In genomic region chr18:34875150-34875549, GRCh38 we compare ENCODE assay signal across 23 cellular contexts.
"Had no signal": no experiment of that assay in that cellular context is flagged by ENCODE, and none has a peak within 500 bp of the region (broad histone marks: within the 10 kb centered on the region; RNA-seq: fewer than 3 reads in every experiment).

No MANE protein-coding gene starts in this region.

- H3K27me3 ChIP-seq: foreskin keratinocyte, heart left ventricle, neural progenitor cell, right atrium auricular region, tibial artery, upper lobe of left lung, uterus had no signal

- H3K27ac ChIP-seq: foreskin keratinocyte, heart left ventricle, neural progenitor cell, parathyroid adenoma, psoas muscle, right atrium auricular region, upper lobe of left lung, uterus had no signal

- H3K4me1 Mint-ChIP-seq: central memory CD8-positive, alpha-beta T cell had no signal

- ATAC-seq: effector memory CD8-positive, alpha-beta T cell; foreskin keratinocyte; heart left ventricle; left lobe of liver; naive thymus-derived CD4-positive, alpha-beta T cell had no signal

- H3K4me3 ChIP-seq: heart left ventricle, neural progenitor cell, psoas muscle, right atrium auricular region, tibial artery, upper lobe of left lung, uterus had no signal

- H3K9me3 Mint-ChIP-seq: central memory CD8-positive, alpha-beta T cell; effector memory CD8-positive, alpha-beta T cell; naive thymus-derived CD4-positive, alpha-beta T cell; neural progenitor cell had no signal

- FAIRE-seq: endothelial cell of umbilical vein, islet of Langerhans, small intestine had no signal

- H3K36me3 Mint-ChIP-seq: naive thymus-derived CD4-positive, alpha-beta T cell had no signal

- DNase-seq: effector memory CD8-positive, alpha-beta T cell; erythroblast; foreskin keratinocyte; heart left ventricle; hippocampal formation; kidney glomerular epithelial cell; mammary epithelial cell; naive thymus-derived CD4-positive, alpha-beta T cell; occipital lobe; psoas muscle; small intestine; stimulated activated CD4-positive, alpha-beta T cell treated with anti-CD3 and anti-CD28 coated beads, Interleukin-12 subunit alpha, Interleukin-12 subunit beta, amount 100 ng/mL, for 4 hours; stimulated activated naive CD4-positive, alpha-beta T cell; tibial artery; upper lobe of left lung; uterus had no signal

- H3K4me3 Mint-ChIP-seq: central memory CD8-positive, alpha-beta T cell; effector memory CD8-positive, alpha-beta T cell; naive thymus-derived CD4-positive, alpha-beta T cell; neural progenitor cell had no signal

- H3K36me3 ChIP-seq: neural progenitor cell, right atrium auricular region, upper lobe of left lung, uterus had no signal

- H3K27ac Mint-ChIP-seq: effector memory CD8-positive, alpha-beta T cell; naive thymus-derived CD4-positive, alpha-beta T cell; neural progenitor cell had no signal
